In genomic region chr20:36487069-36487468, GRCh38 we compare ENCODE assay signal across 24 cellular contexts. TPM values are rescaled to one million over a fixed set of nuclear protein-coding genes. Genes with fewer than 3 reads are reported as not detected.
DNase-seq lines count a peak whose midpoint lies in the region; ATAC-seq and TF ChIP-seq lines count a peak whose summit lies in the region.
"Had no signal": no experiment of that assay in that cellular context is flagged by ENCODE, and none has a peak within 500 bp of the region (broad histone marks: within the 10 kb centered on the region; RNA-seq: fewer than 3 reads in every experiment).

No MANE protein-coding gene starts in this region.

- no peaks in the 10 kb centered on the region for H3K9me2 ChIP-seq in SK-N-SH

- H3K27me3 ChIP-seq in SK-N-SH (ENCODE audit: insufficient read depth) (no peaks in the 10 kb centered on the region), dorsolateral prefrontal cortex (no peaks in the 10 kb centered on the region), sigmoid colon (no peaks in the 10 kb centered on the region), foreskin keratinocyte (no peaks in the 10 kb centered on the region)
- H3K27me3 ChIP-seq: esophagus squamous epithelium, left lung, Peyer's patch had no signal

- no peaks in the 10 kb centered on the region for H3K9me3 ChIP-seq in SK-N-SH
- H3K9me3 ChIP-seq in sigmoid colon = no peaks in the 10 kb centered on the region
- H3K9me3 ChIP-seq: esophagus squamous epithelium, left lung, Peyer's patch, upper lobe of left lung had no signal

- no peak for DNase-seq in SK-N-SH
- DNase-seq in RWPE1 (ENCODE audit: low spot score) = no peak
- DNase-seq in dorsolateral prefrontal cortex = no peak
- DNase-seq in sigmoid colon = no peak
- no peak for DNase-seq in foreskin keratinocyte
- no peak for DNase-seq in effector CD8-positive, alpha-beta T cell (lab: John Stamatoyannopoulos, UW)
- DNase-seq: activated CD4-positive, alpha-beta T cell treated with anti-CD3 and anti-CD28 coated beads for 48 hours; activated T-cell treated with anti-CD3 and anti-CD28 coated beads, Interleukin-2, amount 50 U/mL, for 48 hours; CD8-positive, alpha-beta T cell; esophagus squamous epithelium; GM23248; left lung; midbrain; NCI-H187; NCI-H2171 treated with DMSO at 0.1 percent for 48 hours; NCI-H526; upper lobe of left lung had no signal

- no peaks in the 10 kb centered on the region for H3F3A ChIP-seq in SK-N-SH (replicated peaks; ENCODE audit: insufficient read depth)

- H3K27ac ChIP-seq in SK-N-SH (ENCODE audit: low read depth in 2 of 2, low read length in 1 of 2) (no peak overlapping the region), RWPE1 (peak overlapping the region; percentile 11), dorsolateral prefrontal cortex (peak overlapping the region in 53 of 59 donors; percentile 2 to 85 (median 64)), sigmoid colon (peak overlapping the region in 3 of 4 donors; percentile 8 to 30 (median 10)), foreskin keratinocyte (no peak overlapping the region)
- H3K27ac ChIP-seq: 22Rv1, GM23248, left lung, Peyer's patch had no signal

- TF ChIP-seq CTCF in SK-N-SH (IDR thresholded peaks at IDR 0.05) (no peak), RWPE1 (conservative IDR thresholded peaks at IDR 0.05; ENCODE audit: low read depth) (no peak), dorsolateral prefrontal cortex (IDR thresholded peaks at IDR 0.05 in 54 of 56, conservative IDR thresholded peaks at IDR 0.05 in 2 of 56; ENCODE audit: low read depth in 1 of 56, partially characterized antibody in 56 of 56) (no peak), sigmoid colon (IDR thresholded peaks at IDR 0.05) (no peak), foreskin keratinocyte (conservative IDR thresholded peaks at IDR 0.05) (no peak)

- H3K4me3 ChIP-seq in SK-N-SH (ENCODE audit: low read depth in 2 of 2, low read length in 1 of 2) (no peak overlapping the region), dorsolateral prefrontal cortex (no peak overlapping the region), sigmoid colon (no peak overlapping the region)
- H3K4me3 ChIP-seq: esophagus squamous epithelium, GM23248, left lung, Peyer's patch, upper lobe of left lung had no signal

- no peak for TF ChIP-seq EP300 in SK-N-SH (IDR thresholded peaks at IDR 0.05; ENCODE audit: borderline replicate concordance in 1 of 2, low read depth in 1 of 2, low read length in 1 of 2)
- TF ChIP-seq EP300 in sigmoid colon (IDR thresholded peaks at IDR 0.05) = no peak

- intact Hi-C loops in dorsolateral prefrontal cortex (cut with DNase I) = no loop called here
- intact Hi-C loops in sigmoid colon (cut with DNase I) = no loop called here

- peak; percentile 32 for ATAC-seq in SK-N-SH treated with all-trans-retinoic acid at 6 μM for 48 hours
- ATAC-seq in foreskin keratinocyte = no peak
- ATAC-seq in GM21619 (IDR thresholded peaks at IDR 0.05; ENCODE audit: unreplicated experiment) = no peak
- ATAC-seq: activated naive CD4-positive, alpha-beta T cell treated with anti-CD3 and anti-CD28 coated beads, Interleukin-2, amount 50 U/mL, for 72 hours; CD8-positive, alpha-beta T cell; left lung; natural killer cell treated with Interleukin-12 subunit alpha and Interleukin-12 subunit beta and Interleukin-15 and Interleukin-18, amount 100 ng/mL, for 72 hours had no signal

- no peak overlapping the region for H2AFZ ChIP-seq in SK-N-SH (ENCODE audit: low read depth)
- H2AFZ ChIP-seq: GM23248 had no signal

- TF ChIP-seq POLR2A in sigmoid colon (IDR thresholded peaks at IDR 0.05) = no peak

- H3K36me3 ChIP-seq in SK-N-SH (replicated peaks in 1 of 2; ENCODE audit: control insufficient read depth in 1 of 2, insufficient read depth in 2 of 2, low read length in 1 of 2) (peaks cover 0 to 7% of the 10 kb centered on the region in 2 experiments), sigmoid colon (no peaks in the 10 kb centered on the region)
- H3K36me3 ChIP-seq: left lung, Peyer's patch, upper lobe of left lung had no signal

- POLR2A ChIA-PET in SK-N-SH (lab: Yijun Ruan, JAX) = no interaction called here
- POLR2A ChIA-PET in RWPE1 (lab: Yijun Ruan, JAX; ENCODE audit: low non-redundant PET) = interaction anchor here (0.6 kb wide), 1 partner anchor 24 kb away, joined by 9 read pairs; no protein-coding TSS in a partner anchor

- H4K20me1 ChIP-seq in SK-N-SH (ENCODE audit: insufficient read depth) = peaks cover 100% of the 10 kb centered on the region

- H3K4me1 ChIP-seq in SK-N-SH (ENCODE audit: control insufficient read depth in 1 of 2, insufficient read depth in 2 of 2, low read depth in 1 of 2, low read length in 1 of 2) = peaks cover 16 to 57% of the 10 kb centered on the region in 2 experiments; a peak in 3 of 4 replicates
- peaks cover 0 to 99% (median 89%) of the 10 kb centered on the region in 4 donors for H3K4me1 ChIP-seq in sigmoid colon
- peaks cover 11% of the 10 kb centered on the region for H3K4me1 ChIP-seq in foreskin keratinocyte

- CTCF ChIA-PET in SK-N-SH (lab: Yijun Ruan, JAX) = interaction anchor here (0.7 kb wide), 1 partner anchor 392 kb away, joined by 3 read pairs; no protein-coding TSS in a partner anchor
- CTCF ChIA-PET in RWPE1 (lab: Yijun Ruan, JAX) = interaction anchor here (0.7 kb wide), 1 partner anchor 508 kb away, joined by 3 read pairs; no protein-coding TSS in a partner anchor

- no peak overlapping the region for H3K4me2 ChIP-seq in SK-N-SH

- H3K9ac ChIP-seq in SK-N-SH = no peak overlapping the region
- H3K9ac ChIP-seq: GM23248 had no signal

- H3K79me2 ChIP-seq in SK-N-SH (ENCODE audit: insufficient read depth) = peaks cover 100% of the 10 kb centered on the region

- TF ChIP-seq RAD21 in SK-N-SH (IDR thresholded peaks at IDR 0.05; ENCODE audit: low read length) = no peak

- 100% methylated on average over 1 of the region's 1 CpG for WGBS in SK-N-SH (ENCODE audit: low lambda C conversion rate)
- WGBS in sigmoid colon, 2 donors = 96 to 99% methylated on average over 1 of the region's 1 CpG

TF ChIP-seq in SK-N-SH treated with all-trans-retinoic acid at 6 μM for 48 hours, 23 proteins besides CTCF, POLR2A, EP300 and RAD21 (continues in another document):
- TF ChIP-seq CSDC2 (CRISPR knock-in tag; IDR thresholded peaks at IDR 0.05) (no peak), ZNF8 (CRISPR knock-in tag; IDR thresholded peaks at IDR 0.05) (no peak), ZC3H10 (CRISPR knock-in tag; IDR thresholded peaks at IDR 0.05) (no peak), PATZ1 (CRISPR knock-in tag; IDR thresholded peaks at IDR 0.05; ENCODE audit: borderline replicate concordance) (no peak), ZNF70 (CRISPR knock-in tag; IDR thresholded peaks at IDR 0.05) (no peak), RARB (CRISPR knock-in tag; IDR thresholded peaks at IDR 0.05) (no peak)

TF ChIP-seq in SK-N-SH, 30 proteins besides CTCF, POLR2A, EP300 and RAD21 (continues in another document):
- no peak for TF ChIP-seq IRF3 (IDR thresholded peaks at IDR 0.05; ENCODE audit: low read depth, low read length)
- TF ChIP-seq ZBTB33 (IDR thresholded peaks at IDR 0.05; ENCODE audit: borderline replicate concordance, low read depth) = no peak
- TF ChIP-seq USF1 (IDR thresholded peaks at IDR 0.05; ENCODE audit: borderline replicate concordance, low read depth) = no peak
- TF ChIP-seq MXI1 (IDR thresholded peaks at IDR 0.05; ENCODE audit: low read depth, low read length) = no peak
- no peak for TF ChIP-seq FOXJ3 (CRISPR knock-in tag; IDR thresholded peaks at IDR 0.05)
- TF ChIP-seq TAF1 (IDR thresholded peaks at IDR 0.05; ENCODE audit: borderline replicate concordance, low read depth, low read length) = no peak
- no peak for TF ChIP-seq SMC3 (IDR thresholded peaks at IDR 0.05; ENCODE audit: low read depth, low read length)
- no peak for TF ChIP-seq SIN3A (IDR thresholded peaks at IDR 0.05; ENCODE audit: borderline replicate concordance, low read depth, low read length)
- TF ChIP-seq TEAD4 (IDR thresholded peaks at IDR 0.05; ENCODE audit: borderline replicate concordance, insufficient read depth) = no peak
- no peak for TF ChIP-seq EZH2phosphoT487 (IDR thresholded peaks at IDR 0.05; ENCODE audit: borderline replicate concordance, low read depth)
- no peak for TF ChIP-seq TCF12 (IDR thresholded peaks at IDR 0.05)

RNA-seq across cellular contexts. Expression of gene MYL9, which starts 54.2 kb away (rescaled TPM):
- polyA plus RNA-seq in SK-N-SH (2012; rRNA removed) (not detected in 2 replicates), sigmoid colon (100 to 1,000 TPM in 2 of 3 donors, 10 to 100 TPM in 1; 26.4 to 168 (median 105) TPM), foreskin keratinocyte (11.2 and 14.6 TPM in 2 replicates)
- polyA plus RNA-seq in SK-N-SH (2012; cell fraction: cytosol; rRNA removed) = not detected in 2 replicates
- polyA plus RNA-seq in SK-N-SH (2012; cell fraction: nucleus; rRNA removed) = not detected in 2 replicates
- total RNA-seq in dorsolateral prefrontal cortex (100 to 1,000 TPM in 8 of 120 experiments, 10 to 100 TPM in 111, 1 to 10 TPM in 1; 8.1 to 407 (median 27.4) TPM), sigmoid colon (1,000 to 10,000 TPM; 1,167 to 2,082 (median 1,738) TPM), foreskin keratinocyte (5.3 and 7.7 TPM in 2 replicates)
- total RNA-seq: CD8-positive, alpha-beta T cell; SK-MEL-5 had no signal

Comparison
In these comparisons a context has a peak if more than half of its experiments do, and no peak if none do; other contexts are left out.
1. H3K27ac ChIP-seq: peak in RWPE1 (single experiment), dorsolateral prefrontal cortex (53 of 59) and sigmoid colon (3 of 4); none in SK-N-SH (0 of 2) and foreskin keratinocyte (single experiment).